Comparison of ENCODE assay signal across 10 cellular contexts in the genomic region with DNA sequence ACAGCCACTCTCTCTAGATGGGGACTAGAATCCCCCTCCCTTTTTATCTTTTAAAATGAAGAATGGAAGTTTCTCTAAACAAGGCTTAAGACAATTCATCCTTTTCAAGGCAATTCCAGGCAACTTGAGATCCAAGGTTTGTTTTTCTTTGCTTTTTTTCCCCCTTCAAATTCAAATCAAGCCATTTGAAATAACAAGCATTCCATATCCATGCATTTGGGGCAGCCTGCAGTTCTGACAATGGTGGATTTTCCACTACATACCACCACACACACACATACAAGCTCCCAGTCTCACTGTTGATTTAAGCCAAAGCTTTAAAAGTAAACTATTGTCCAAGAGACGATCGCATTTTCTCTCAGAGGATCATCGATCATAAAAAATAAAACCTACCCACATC. TPM values are rescaled to one million over a fixed set of nuclear protein-coding genes. Genes with fewer than 3 reads are reported as not detected.
DNase-seq lines count a peak whose midpoint lies in the region; ATAC-seq, FAIRE-seq and TF ChIP-seq lines count a peak whose summit lies in the region.
"Had no signal": no experiment of that assay in that cellular context is flagged by ENCODE, and none has a peak within 500 bp of the region (broad histone marks: within the 10 kb centered on the region; RNA-seq: fewer than 3 reads in every experiment).

No MANE protein-coding gene starts in this region.

- peak; percentile 4 for ATAC-seq in WTC11
- no peak for ATAC-seq in HG03159 (IDR thresholded peaks at IDR 0.05; ENCODE audit: unreplicated experiment)
- ATAC-seq: stimulated activated naive CD8-positive, alpha-beta T cell treated with anti-CD3 and anti-CD28 coated beads, Interleukin-15, Interleukin-2, amounts not matched to agents 100 U/mL and 50 U/mL, for 24 hours had no signal

- CTCF ChIA-PET in WTC11 (lab: Charles Lee): interaction anchor here (0.5 to 3.0 kb wide), 82 partner anchors 9 to 957 kb away, joined by 3 to 50 read pairs (median 5); partner anchors contain the start of gene SPDL1

- no peaks in the 10 kb centered on the region for H3K36me3 Mint-ChIP-seq in WTC11

- peaks cover 42% of the 10 kb centered on the region for H3K4me1 ChIP-seq in ES-I3 (ENCODE audit: insufficient read depth, low read length)
- H3K4me1 ChIP-seq in parathyroid adenoma: no peaks in the 10 kb centered on the region

- H3K36me3 ChIP-seq in ES-I3 (ENCODE audit: insufficient read depth, low read length) (no peaks in the 10 kb centered on the region), parathyroid adenoma (ENCODE audit: control insufficient read depth, insufficient read depth, low read length) (no peaks in the 10 kb centered on the region)

- H3K9me3 Mint-ChIP-seq in WTC11: no peaks in the 10 kb centered on the region

- no peak for FAIRE-seq in frontal cortex (lab: Jason Lieb, UNC)

- no peak overlapping the region for H3K27ac ChIP-seq in parathyroid adenoma

- peaks cover 38% of the 10 kb centered on the region for H3K27me3 Mint-ChIP-seq in WTC11 (ENCODE audit: low read depth)

- H3K4me1 Mint-ChIP-seq in WTC11: peaks cover 50% of the 10 kb centered on the region

- H3K9me3 ChIP-seq in ES-I3 (ENCODE audit: control insufficient read depth, insufficient read depth, low read length): no peaks in the 10 kb centered on the region
- no peaks in the 10 kb centered on the region for H3K9me3 ChIP-seq in parathyroid adenoma (ENCODE audit: control insufficient read depth, low read length)

- H3K79me2 ChIP-seq in parathyroid adenoma: no peaks in the 10 kb centered on the region

- TF ChIP-seq CTCF in WTC11 (IDR thresholded peaks at IDR 0.05): no peak
- no peak for TF ChIP-seq CTCF in fibroblast of villous mesenchyme (IDR thresholded peaks at IDR 0.05; ENCODE audit: insufficient read depth, low read depth, low read length)
- TF ChIP-seq CTCF in parathyroid adenoma (IDR thresholded peaks at IDR 0.05): no peak

- peak overlapping the region; percentile 62 for H3K4me2 ChIP-seq in parathyroid adenoma (ENCODE audit: low read length)

- H3K4me3 ChIP-seq in fibroblast of villous mesenchyme (ENCODE audit: low read depth, low read length) (peak overlapping the region; percentile 46), parathyroid adenoma (ENCODE audit: low read depth, low read length) (peak overlapping the region; percentile 23)

- peak overlapping the region; percentile 61 for H2AFZ ChIP-seq in parathyroid adenoma

- peak overlapping the region; percentile 53 for H3K9ac ChIP-seq in ES-I3 (ENCODE audit: low read depth, low read length)
- H3K9ac ChIP-seq in parathyroid adenoma: no peak overlapping the region

- POLR2A ChIA-PET in WTC11 (lab: Charles Lee): interaction anchor here (0.6 to 1.0 kb wide), 2 partner anchors 278 to 396 kb away, joined by 3 to 6 read pairs; partner anchors contain the start of gene SPDL1

- H3K27ac Mint-ChIP-seq in WTC11: 0 out of 2 replicates have a peak overlapping the region, but pooled peaks have one; percentile 28

- H3K4me3 Mint-ChIP-seq in WTC11: peak overlapping the region; percentile 69

- no peaks in the 10 kb centered on the region for H3K27me3 ChIP-seq in parathyroid adenoma (ENCODE audit: control insufficient read depth, insufficient read depth, low read length)

- DNase-seq in WTC11 (ENCODE audit: low spot score) (no peak), fibroblast of villous mesenchyme (ENCODE audit: low read depth) (no peak), HUDEP-2 (lab: John Stamatoyannopoulos, UW; ENCODE audit: unreplicated experiment in 76 of 76) (no peak), frontal cortex (ENCODE audit: low spot score in 2 of 2) (no peak), T-helper 1 cell (no peak)

TF ChIP-seq in WTC11, 78 proteins besides CTCF, POLR2A, EP300 and RAD21:
- 0 out of 2 replicates have a peak, but pooled peaks have one; percentile 22 for TF ChIP-seq PRDM15 (CRISPR knock-in tag; IDR thresholded peaks at IDR 0.05)
- TF ChIP-seq TEAD1 (CRISPR knock-in tag; IDR thresholded peaks at IDR 0.05): peak; percentile 25; the same call in 1 of the 2 replicates
- no peak for TF ChIP-seq MAX (CRISPR knock-in tag; IDR thresholded peaks at IDR 0.05)

RNA-seq across cellular contexts. Expression of gene INSYN2B, which starts 0.4 kb away (rescaled TPM):
- total RNA-seq in WTC11 (2021) (not detected in 3 replicates), fibroblast of villous mesenchyme (11.0 and 12.5 TPM in 2 replicates), frontal cortex (0.82 TPM)
- total RNA-seq: HT-29 had no signal
